In genomic region chr4:159205462-159205861, GRCh38 we compare ENCODE assay signal across 22 cellular contexts.
A peak's percentile ranks its signal among the peaks of the same experiment; 100 is the strongest.
DNase-seq lines count a peak whose midpoint lies in the region; ATAC-seq and TF ChIP-seq lines count a peak whose summit lies in the region.
"Had no signal": no experiment of that assay in that cellular context is flagged by ENCODE, and none has a peak within 500 bp of the region (broad histone marks: within the 10 kb centered on the region; RNA-seq: fewer than 3 reads in every experiment).

No MANE protein-coding gene starts in this region.

- WGBS in IMR-90 (ENCODE audit: extremely low coverage in 2 of 2, insufficient read length in 1 of 2), 2 experiments: 100% methylated on average over 1 of the region's 3 CpGs; no CpG with 5 or more reads in 1 of the 2 experiments

- no peak overlapping the region for H3K4me3 ChIP-seq in IMR-90 (ENCODE audit: insufficient read depth, low read depth, low read length)
- H3K4me3 ChIP-seq: Peyer's patch had no signal

- H3K4me3 Mint-ChIP-seq in activated T-cell treated with anti-CD3 and anti-CD28 coated beads, Interleukin-2, amount 50 U/mL, for 72 hours: peak overlapping the region in 1 of 2 donors; percentile 67
- no peak overlapping the region for H3K4me3 Mint-ChIP-seq in activated CD8-positive, alpha-beta T cell treated with anti-CD3 and anti-CD28 coated beads, Interleukin-2, amount 10 ng/mL, durations not matched to agents 7 days and 5 days
- H3K4me3 Mint-ChIP-seq in progenitor cell of endocrine pancreas (ENCODE audit: low read depth): no peak overlapping the region
- H3K4me3 Mint-ChIP-seq: CD4-positive, alpha-beta T cell; mesothelial cell of epicardium; nephron progenitor cell had no signal

- no peak for ATAC-seq in activated T-cell treated with anti-CD3 and anti-CD28 coated beads, Interleukin-2, amount 50 U/mL, for 72 hours (replicated peaks in 1 of 2)
- ATAC-seq in IMR-90 (ENCODE audit: low read depth) (no peak), HG03460 (IDR thresholded peaks at IDR 0.05; ENCODE audit: unreplicated experiment) (no peak)
- no peak for ATAC-seq in activated CD8-positive, alpha-beta T cell treated with anti-CD3 and anti-CD28 coated beads, Interleukin-2, amount 10 ng/mL, durations not matched to agents 7 days and 5 days
- ATAC-seq: sciatic nerve had no signal

- H3K27ac Mint-ChIP-seq in activated T-cell treated with anti-CD3 and anti-CD28 coated beads, Interleukin-2, amount 50 U/mL, for 72 hours: peak overlapping the region; percentile 94
- peak overlapping the region; percentile 5 for H3K27ac Mint-ChIP-seq in activated CD8-positive, alpha-beta T cell treated with anti-CD3 and anti-CD28 coated beads, Interleukin-2, amount 10 ng/mL, durations not matched to agents 7 days and 5 days
- peak overlapping the region; percentile 21 for H3K27ac Mint-ChIP-seq in progenitor cell of endocrine pancreas
- H3K27ac Mint-ChIP-seq: CD4-positive, alpha-beta T cell; mesothelial cell of epicardium; nephron progenitor cell had no signal

- H2AK5ac ChIP-seq in IMR-90 (ENCODE audit: low read depth, low read length): peak overlapping the region; percentile 40

- H2BK15ac ChIP-seq in IMR-90 (ENCODE audit: low read depth, low read length): no peak overlapping the region

- H4K5ac ChIP-seq in IMR-90 (ENCODE audit: low read depth, low read length): no peak overlapping the region

- TF ChIP-seq POLR2A in IMR-90 (IDR thresholded peaks at IDR 0.05; ENCODE audit: low read depth, low read length): no peak

- TF ChIP-seq CTCF in IMR-90 (conservative IDR thresholded peaks at IDR 0.05; ENCODE audit: low read depth, low read length) (no peak), progenitor cell of endocrine pancreas (IDR thresholded peaks at IDR 0.05; ENCODE audit: unreplicated experiment) (no peak)

- H3K79me1 ChIP-seq in IMR-90 (ENCODE audit: low read depth in 1 of 2, low read length in 2 of 2): peaks cover 19 to 21% of the 10 kb centered on the region in 2 experiments

- dilution Hi-C loops in IMR-90 (cut with HindIII; ENCODE audit: low sequenced_read_pairs, unreplicated experiment): no loop called here

- no peak overlapping the region for H3K56ac ChIP-seq in IMR-90 (ENCODE audit: extremely low read depth, insufficient read depth, low read length)

- no peak overlapping the region for H2AFZ ChIP-seq in IMR-90 (replicated peaks; ENCODE audit: low read length, poor library complexity)
- H2AFZ ChIP-seq: parathyroid adenoma had no signal

- H3K14ac ChIP-seq in IMR-90 (replicated peaks; ENCODE audit: low read depth, low read length): no peak overlapping the region

- in situ Hi-C loops in IMR-90 (cut with MboI; ENCODE audit: low sequenced_read_pairs): no loop called here

- TF ChIP-seq RAD21 in IMR-90 (IDR thresholded peaks at IDR 0.05; ENCODE audit: low read length): no peak

- CTCF ChIA-PET in IMR-90 (lab: Yijun Ruan, JAX): no interaction called here
- CTCF ChIA-PET in activated CD8-positive, alpha-beta T cell treated with anti-CD3 and anti-CD28 coated beads, Interleukin-2, amount 10 ng/mL, durations not matched to agents 7 days and 5 days (lab: Charles Lee): no interaction called here

- peaks cover 57% of the 10 kb centered on the region for H3K4me1 Mint-ChIP-seq in activated T-cell treated with anti-CD3 and anti-CD28 coated beads, Interleukin-2, amount 50 U/mL, for 72 hours (ENCODE audit: low read depth)
- H3K4me1 Mint-ChIP-seq in activated CD8-positive, alpha-beta T cell treated with anti-CD3 and anti-CD28 coated beads, Interleukin-2, amount 10 ng/mL, durations not matched to agents 7 days and 5 days (ENCODE audit: low read depth): peaks cover 27% of the 10 kb centered on the region
- H3K4me1 Mint-ChIP-seq in progenitor cell of endocrine pancreas (ENCODE audit: low read depth): peaks cover 13% of the 10 kb centered on the region

- no peak overlapping the region for H4K91ac ChIP-seq in IMR-90 (ENCODE audit: insufficient read depth, low read depth, low read length)

- peak overlapping the region; percentile 30 for H3K4ac ChIP-seq in IMR-90 (ENCODE audit: low read depth, low read length)

- peaks cover 9% of the 10 kb centered on the region; the same call in 1 of the 2 replicates for H3K9me1 ChIP-seq in IMR-90 (ENCODE audit: insufficient read depth, low read length)

- H3K36me3 Mint-ChIP-seq in activated T-cell treated with anti-CD3 and anti-CD28 coated beads, Interleukin-2, amount 50 U/mL, for 72 hours (ENCODE audit: insufficient read depth in 2 of 2): peaks cover 0 to 3% of the 10 kb centered on the region in 2 donors
- H3K36me3 Mint-ChIP-seq in activated CD8-positive, alpha-beta T cell treated with anti-CD3 and anti-CD28 coated beads, Interleukin-2, amount 10 ng/mL, durations not matched to agents 7 days and 5 days (ENCODE audit: low read depth): no peaks in the 10 kb centered on the region
- H3K36me3 Mint-ChIP-seq in progenitor cell of endocrine pancreas (ENCODE audit: insufficient read depth): peaks cover 5% of the 10 kb centered on the region

- DNase-seq in activated T-cell treated with anti-CD3 and anti-CD28 coated beads, Interleukin-2, amount 50 U/mL, for 72 hours: no peak
- DNase-seq in activated T-cell treated with anti-CD3 and anti-CD28 coated beads for 4 hours (no peak), IMR-90 (no peak), progenitor cell of endocrine pancreas (ENCODE audit: low spot score, unreplicated experiment) (no peak), foreskin melanocyte (no peak), NCI-H2107 (lab: John Stamatoyannopoulos, UW) (no peak)
- no peak for DNase-seq in activated CD8-positive, alpha-beta T cell treated with anti-CD3 and anti-CD28 coated beads, Interleukin-2, amount 10 ng/mL, durations not matched to agents 7 days and 5 days
- DNase-seq: activated CD4-positive, CD25-positive, alpha-beta regulatory T cell treated with anti-CD3 and anti-CD28 coated beads, Interleukin-2, amount 50 U/mL, for 72 hours; activated CD8-positive, alpha-beta memory T cell treated with anti-CD3 and anti-CD28 coated beads, Interleukin-2, amount 50 U/mL, for 48 hours; CD4-positive, alpha-beta T cell; DMS153; GDM1; NCI-H187 treated with DMSO at 0.1 percent for 48 hours; NCI-H345; nephron progenitor cell; Peyer's patch; stimulated activated CD4-positive, alpha-beta T cell treated with anti-CD3 and anti-CD28 coated beads, Interleukin-15, amount 100 ng/mL, for 24 hours had no signal

- H3K27me3 Mint-ChIP-seq in activated T-cell treated with anti-CD3 and anti-CD28 coated beads, Interleukin-2, amount 50 U/mL, for 72 hours (ENCODE audit: low read depth): no peaks in the 10 kb centered on the region
- H3K27me3 Mint-ChIP-seq in activated CD8-positive, alpha-beta T cell treated with anti-CD3 and anti-CD28 coated beads, Interleukin-2, amount 10 ng/mL, durations not matched to agents 7 days and 5 days (ENCODE audit: low read depth): no peaks in the 10 kb centered on the region
- no peaks in the 10 kb centered on the region for H3K27me3 Mint-ChIP-seq in progenitor cell of endocrine pancreas
- H3K27me3 Mint-ChIP-seq: CD4-positive, alpha-beta T cell had no signal

- H3K4me1 ChIP-seq in IMR-90 (ENCODE audit: control insufficient read depth, insufficient read depth, low read length): peaks cover 3% of the 10 kb centered on the region
- H3K4me1 ChIP-seq: parathyroid adenoma had no signal

- no TSS peak for BruUV-seq in IMR-90 (replicated peaks; lab: Mats Ljungman, UMichigan)

- no peak overlapping the region for H3K27ac ChIP-seq in IMR-90 (ENCODE audit: insufficient read depth, low read length)
- H3K27ac ChIP-seq: parathyroid adenoma, Peyer's patch, thoracic aorta had no signal

- no peak overlapping the region; the same call in 1 of the 2 replicates for H2BK120ac ChIP-seq in IMR-90 (ENCODE audit: low read depth, low read length)

- H3K4me2 ChIP-seq in IMR-90 (ENCODE audit: low read depth, low read length): no peak overlapping the region

- no peak overlapping the region for H2AK9ac ChIP-seq in IMR-90 (replicated peaks; ENCODE audit: low read depth, low read length, poor library complexity)

- no peak overlapping the region for H3K23ac ChIP-seq in IMR-90 (ENCODE audit: low read depth, low read length)

- no peaks in the 10 kb centered on the region for H3K9me3 ChIP-seq in IMR-90 (ENCODE audit: control insufficient read depth, insufficient read depth, low read length)
- H3K9me3 ChIP-seq: Peyer's patch, thoracic aorta had no signal

- H3K27me3 ChIP-seq in IMR-90 (ENCODE audit: control insufficient read depth, insufficient read depth, low read length): no peaks in the 10 kb centered on the region
- H3K27me3 ChIP-seq: Peyer's patch had no signal

- no peak overlapping the region for H2BK20ac ChIP-seq in IMR-90 (ENCODE audit: low read depth, low read length)

- no peaks in the 10 kb centered on the region for H3K36me3 ChIP-seq in IMR-90 (ENCODE audit: control insufficient read depth, insufficient read depth, low read length)
- H3K36me3 ChIP-seq: Peyer's patch, thoracic aorta had no signal

- H4K8ac ChIP-seq in IMR-90 (ENCODE audit: low read depth in 2 of 2, low read length in 2 of 2): no peak overlapping the region

- POLR2A ChIA-PET in IMR-90 (lab: Charles Lee; ENCODE audit: unreplicated experiment): no interaction called here
- POLR2A ChIA-PET in activated CD8-positive, alpha-beta T cell treated with anti-CD3 and anti-CD28 coated beads, Interleukin-2, amount 10 ng/mL, durations not matched to agents 7 days and 5 days (lab: Charles Lee): no interaction called here

- H3K18ac ChIP-seq in IMR-90 (ENCODE audit: low read depth, low read length): no peak overlapping the region

- intact Hi-C loops in IMR-90 (cut with micrococcal nuclease): no loop called here

- no peak overlapping the region for H3K9ac ChIP-seq in IMR-90 (ENCODE audit: low read depth, low read length)
- H3K9ac ChIP-seq: parathyroid adenoma had no signal

- peaks cover 0 to 2% of the 10 kb centered on the region in 2 donors for H3K9me3 Mint-ChIP-seq in activated T-cell treated with anti-CD3 and anti-CD28 coated beads, Interleukin-2, amount 50 U/mL, for 72 hours
- no peaks in the 10 kb centered on the region for H3K9me3 Mint-ChIP-seq in activated CD8-positive, alpha-beta T cell treated with anti-CD3 and anti-CD28 coated beads, Interleukin-2, amount 10 ng/mL, durations not matched to agents 7 days and 5 days (ENCODE audit: insufficient read depth)
- H3K9me3 Mint-ChIP-seq in progenitor cell of endocrine pancreas (ENCODE audit: low read depth): no peaks in the 10 kb centered on the region
- H3K9me3 Mint-ChIP-seq: CD4-positive, alpha-beta T cell; mesothelial cell of epicardium; nephron progenitor cell had no signal

- 0 out of 2 replicates have a peak, but pooled peaks cover 5% of the 10 kb centered on the region for H4K20me1 ChIP-seq in IMR-90 (ENCODE audit: insufficient read depth, low read length)

- H2BK5ac ChIP-seq in IMR-90 (ENCODE audit: low read depth, low read length, poor library complexity, severe bottlenecking): no peak overlapping the region

TF ChIP-seq in IMR-90, 13 proteins besides CTCF, POLR2A, EP300 and RAD21 (continues in another document):
- TF ChIP-seq CHD1 (IDR thresholded peaks at IDR 0.05; ENCODE audit: low read depth, low read length): no peak
- no peak for TF ChIP-seq BHLHE40 (IDR thresholded peaks at IDR 0.05; ENCODE audit: low read depth, low read length)
- TF ChIP-seq CEBPB (IDR thresholded peaks at IDR 0.05; ENCODE audit: low read depth, low read length): no peak

Comparison
In these comparisons a context has a peak if more than half of its experiments do, and no peak if none do; other contexts are left out.
1. H3K27ac Mint-ChIP-seq: peak in every context shown above with its lines; median percentile 94 in activated T-cell treated with anti-CD3 and anti-CD28 coated beads, Interleukin-2, amount 50 U/mL, for 72 hours; 21 in progenitor cell of endocrine pancreas; 5 in activated CD8-positive, alpha-beta T cell treated with anti-CD3 and anti-CD28 coated beads, Interleukin-2, amount 10 ng/mL, durations not matched to agents 7 days and 5 days.